Comparison of ENCODE assay signal across 20 cellular contexts in the genomic region with DNA sequence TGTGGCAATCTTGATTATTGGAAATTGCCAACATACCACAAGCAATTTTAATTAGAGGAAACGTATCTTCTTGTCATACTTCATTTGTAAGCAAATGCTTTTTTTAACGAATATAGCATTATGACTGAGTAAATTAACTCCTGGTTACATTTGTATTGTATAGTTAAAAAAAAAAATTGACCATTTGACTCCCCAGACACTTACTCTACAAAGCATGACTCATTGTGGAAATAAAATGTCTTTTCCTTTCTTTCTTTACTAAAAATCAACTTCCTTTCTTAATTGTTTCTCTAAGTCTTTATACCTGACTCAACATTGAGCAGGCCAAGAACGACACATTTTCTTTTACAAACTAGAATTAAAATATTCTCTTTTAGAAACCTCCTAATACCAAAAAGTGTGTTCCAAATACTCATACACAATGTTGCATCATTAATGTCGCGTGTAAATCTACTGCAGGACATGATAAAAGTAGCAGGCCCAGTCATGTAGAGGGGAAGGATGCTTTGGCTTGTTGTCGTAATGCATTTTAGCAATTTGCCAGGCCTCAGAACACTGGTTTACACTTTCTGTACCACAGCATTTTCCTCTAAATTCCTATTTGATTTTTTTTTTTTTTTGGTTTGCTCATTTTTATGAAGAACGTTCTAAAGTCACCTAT.
DNase-seq lines count a peak whose midpoint lies in the region; ATAC-seq, FAIRE-seq and TF ChIP-seq lines count a peak whose summit lies in the region.
"Had no signal": no experiment of that assay in that cellular context is flagged by ENCODE, and none has a peak within 500 bp of the region (broad histone marks: within the 10 kb centered on the region; RNA-seq: fewer than 3 reads in every experiment).

No MANE protein-coding gene starts in this region.

- H3K4me3 ChIP-seq in astrocyte (ENCODE audit: insufficient read depth, low read depth, low read length) (no peak overlapping the region), neural progenitor cell (peak overlapping the region; percentile 20)
- H3K4me3 ChIP-seq: MG63 had no signal

- no peaks in the 10 kb centered on the region for H3K36me3 Mint-ChIP-seq in astrocyte (ENCODE audit: low read depth, unreplicated experiment)
- H3K36me3 Mint-ChIP-seq in neural progenitor cell = no peaks in the 10 kb centered on the region

- ATAC-seq in HG03175 (IDR thresholded peaks at IDR 0.05; ENCODE audit: unreplicated experiment) = no peak
- ATAC-seq in HG03432 (IDR thresholded peaks at IDR 0.05; ENCODE audit: unreplicated experiment) = no peak

- TF ChIP-seq CTCF in astrocyte (IDR thresholded peaks at IDR 0.05; ENCODE audit: insufficient read depth, low read depth, low read length) = no peak
- no peak for TF ChIP-seq CTCF in neural progenitor cell (IDR thresholded peaks at IDR 0.05)

- H3K27me3 Mint-ChIP-seq in astrocyte (ENCODE audit: low read depth, unreplicated experiment) (no peaks in the 10 kb centered on the region), neural progenitor cell (ENCODE audit: insufficient read depth, low read depth) (no peaks in the 10 kb centered on the region)

- H3K4me1 Mint-ChIP-seq in astrocyte (ENCODE audit: low read depth, unreplicated experiment) (peaks cover 7% of the 10 kb centered on the region), neural progenitor cell (peaks cover 26% of the 10 kb centered on the region)

- H3K9me3 Mint-ChIP-seq in astrocyte (ENCODE audit: unreplicated experiment) (no peaks in the 10 kb centered on the region), neural progenitor cell (peaks cover 2% of the 10 kb centered on the region)
- H3K9me3 Mint-ChIP-seq: HFFc6 had no signal

- H3K9ac ChIP-seq in astrocyte (ENCODE audit: low read length) (no peak overlapping the region), neural progenitor cell (no peak overlapping the region)

- H3K4me3 Mint-ChIP-seq in astrocyte (ENCODE audit: unreplicated experiment) = no peak overlapping the region
- H3K4me3 Mint-ChIP-seq in neural progenitor cell = no peak overlapping the region
- H3K4me3 Mint-ChIP-seq: HFFc6 had no signal

- H3K4me2 ChIP-seq in astrocyte (ENCODE audit: low read length) (no peak overlapping the region), neural progenitor cell (peak overlapping the region; percentile 74)

- H3K27ac ChIP-seq in astrocyte (ENCODE audit: low read depth, low read length) (no peak overlapping the region), epithelial cell of prostate (peak overlapping the region; percentile 48), neural progenitor cell (peak overlapping the region; percentile 86)
- H3K27ac ChIP-seq: C4-2B had no signal

- H3K79me2 ChIP-seq in astrocyte (ENCODE audit: insufficient read depth, low read length) (no peaks in the 10 kb centered on the region), neural progenitor cell (ENCODE audit: low read depth) (no peaks in the 10 kb centered on the region)

- H2AFZ ChIP-seq in astrocyte (ENCODE audit: low read depth, low read length) (peak overlapping the region; percentile 43), neural progenitor cell (replicated peaks) (peak overlapping the region; percentile 77)

- peak overlapping the region; percentile 23 for H3K27ac Mint-ChIP-seq in astrocyte (ENCODE audit: unreplicated experiment)
- H3K27ac Mint-ChIP-seq in neural progenitor cell = no peak overlapping the region
- H3K27ac Mint-ChIP-seq: HFFc6 had no signal

- DNase-seq in M059J (ENCODE audit: low read depth) (peak; percentile 12), astrocyte (ENCODE audit: low read depth) (peak; percentile 13), epithelial cell of prostate (ENCODE audit: low read depth, low spot score) (no peak), neural progenitor cell (ENCODE audit: low spot score) (no peak), mesenteric fat pad (ENCODE audit: low spot score) (no peak)
- DNase-seq: AML-193, H7, HFFc6, MG63, NCI-H1048, NCI-H1436, NCI-H1930, NCI-H510A treated with DMSO at 0.1 percent for 48 hours, SHP77 treated with DMSO at 0.1 percent for 48 hours had no signal

- H3K27me3 ChIP-seq in astrocyte (ENCODE audit: insufficient read depth, low read length) (no peaks in the 10 kb centered on the region), neural progenitor cell (no peaks in the 10 kb centered on the region)
- H3K27me3 ChIP-seq: MG63 had no signal

- H3K36me3 ChIP-seq in astrocyte (ENCODE audit: insufficient read depth, low read length) = no peaks in the 10 kb centered on the region
- H3K36me3 ChIP-seq in neural progenitor cell = no peaks in the 10 kb centered on the region
- H3K36me3 ChIP-seq: MG63 had no signal

- H3K4me1 ChIP-seq in astrocyte (ENCODE audit: insufficient read depth, low read length) = peaks cover 2% of the 10 kb centered on the region
- H3K4me1 ChIP-seq in neural progenitor cell = peaks cover 67% of the 10 kb centered on the region

- H3K9me3 ChIP-seq in astrocyte (ENCODE audit: insufficient read depth, low read depth, low read length) = no peaks in the 10 kb centered on the region
- H3K9me3 ChIP-seq in neural progenitor cell (ENCODE audit: low read depth) = no peaks in the 10 kb centered on the region
- H3K9me3 ChIP-seq: MG63 had no signal

- H3F3A ChIP-seq in neural progenitor cell (ENCODE audit: low read depth) = peaks cover 37% of the 10 kb centered on the region

- FAIRE-seq in astrocyte (lab: Jason Lieb, UNC) = no peak
- FAIRE-seq: D721Med, GM12892, GM18507 had no signal

- H4K20me1 ChIP-seq in astrocyte (ENCODE audit: insufficient read depth, low read length) = no peaks in the 10 kb centered on the region
- no peaks in the 10 kb centered on the region for H4K20me1 ChIP-seq in neural progenitor cell (ENCODE audit: low read depth)

Comparison
In these comparisons a context has a peak if more than half of its experiments do, and no peak if none do; other contexts are left out.
1. DNase-seq: peak in M059J (single experiment) and astrocyte (single experiment); none in epithelial cell of prostate (single experiment), neural progenitor cell (single experiment) and mesenteric fat pad (single experiment).